1 cellular context compared by ENCODE assay signal in the genomic region with DNA sequence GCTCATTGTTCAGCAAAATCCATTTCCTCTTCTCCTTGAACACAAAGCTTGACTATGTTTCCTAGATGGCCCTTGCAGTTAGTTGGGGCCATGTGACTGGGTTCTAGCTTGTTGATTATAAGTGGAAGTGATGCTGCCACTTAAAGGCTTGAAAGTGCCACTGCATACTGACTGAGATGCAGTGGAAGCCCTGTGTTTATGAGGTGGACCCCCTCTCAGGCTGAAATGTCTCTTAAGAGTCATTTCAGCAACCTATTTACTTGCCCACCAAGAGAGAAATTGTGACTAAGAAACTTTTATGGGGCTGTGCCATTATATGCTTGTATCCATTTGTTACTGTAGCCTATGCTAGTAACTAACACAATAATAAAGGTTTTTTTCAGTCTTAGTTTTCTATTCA.
TF ChIP-seq lines count a peak whose summit lies in the region.

No MANE protein-coding gene starts in this region.

TF ChIP-seq in HCT116, 20 proteins besides CTCF, POLR2A, EP300 and RAD21 (continued from another document):
- TF ChIP-seq, protein P1, sequence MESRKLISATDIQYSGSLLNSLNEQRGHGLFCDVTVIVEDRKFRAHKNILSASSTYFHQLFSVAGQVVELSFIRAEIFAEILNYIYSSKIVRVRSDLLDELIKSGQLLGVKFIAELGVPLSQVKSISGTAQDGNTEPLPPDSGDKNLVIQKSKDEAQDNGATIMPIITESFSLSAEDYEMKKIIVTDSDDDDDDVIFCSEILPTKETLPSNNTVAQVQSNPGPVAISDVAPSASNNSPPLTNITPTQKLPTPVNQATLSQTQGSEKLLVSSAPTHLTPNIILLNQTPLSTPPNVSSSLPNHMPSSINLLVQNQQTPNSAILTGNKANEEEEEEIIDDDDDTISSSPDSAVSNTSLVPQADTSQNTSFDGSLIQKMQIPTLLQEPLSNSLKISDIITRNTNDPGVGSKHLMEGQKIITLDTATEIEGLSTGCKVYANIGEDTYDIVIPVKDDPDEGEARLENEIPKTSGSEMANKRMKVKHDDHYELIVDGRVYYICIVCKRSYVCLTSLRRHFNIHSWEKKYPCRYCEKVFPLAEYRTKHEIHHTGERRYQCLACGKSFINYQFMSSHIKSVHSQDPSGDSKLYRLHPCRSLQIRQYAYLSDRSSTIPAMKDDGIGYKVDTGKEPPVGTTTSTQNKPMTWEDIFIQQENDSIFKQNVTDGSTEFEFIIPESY (IDR thresholded peaks at IDR 0.05; ENCODE audit: extremely low read depth, insufficient replicate concordance, low read length), result no peak
- TF ChIP-seq EGR1 (IDR thresholded peaks at IDR 0.05; ENCODE audit: low read depth), result no peak
